In genomic region chr9:134068742-134069535, GRCh38 we compare ENCODE assay signal across 8 cellular contexts. TPM values are rescaled to one million over a fixed set of nuclear protein-coding genes. Genes with fewer than 3 reads are reported as not detected.
DNase-seq lines count a peak whose midpoint lies in the region; ATAC-seq and TF ChIP-seq lines count a peak whose summit lies in the region.

No MANE protein-coding gene starts in this region.

- intact Hi-C loops in activated CD4-positive, alpha-beta T cell treated with anti-CD3 and anti-CD28 coated beads for 36 hours (cut with DNase I, micrococcal nuclease): loop anchor here (1.0 to 10.0 kb wide), 24 partner anchors 30 to 1838 kb away; partner anchors contain the start of genes BRD3OS (in 2 of the 2), RNU6ATAC (in 2 of the 2), VAV2 (in 2 of the 2) and CACFD1 (in 1 of the 2)
- intact Hi-C loops in right cardiac atrium (cut with DNase I): no loop called here

- H3K27me3 Mint-ChIP-seq in activated CD4-positive, alpha-beta T cell treated with anti-CD3 and anti-CD28 coated beads for 36 hours: peaks cover 14% of the 10 kb centered on the region

- H3K27ac ChIP-seq in right cardiac atrium (ENCODE audit: low read length) (peak overlapping the region; percentile 6), skin epidermis (peak overlapping the region in 19 of 21 experiments; percentile 74 to 98 (median 95))

- ATAC-seq in activated CD4-positive, alpha-beta T cell treated with anti-CD3 and anti-CD28 coated beads for 36 hours: peak; percentile 1
- ATAC-seq in right cardiac atrium (no peak), HG03457 (IDR thresholded peaks at IDR 0.05; ENCODE audit: unreplicated experiment) (no peak), GM18502 (IDR thresholded peaks at IDR 0.05; ENCODE audit: poor library complexity, unreplicated experiment) (no peak)

- peak; percentile 36 for DNase-seq in activated CD4-positive, alpha-beta T cell treated with anti-CD3 and anti-CD28 coated beads for 36 hours
- no peak for DNase-seq in activated CD4-positive, alpha-beta T cell treated with anti-CD3 and anti-CD28 coated beads for 1 hour
- DNase-seq in right cardiac atrium (peak in 2 of 3 donors; percentile 50 to 67), GM19240 (ENCODE audit: insufficient read length, low spot score) (no peak)

- peak overlapping the region; percentile 78 for H3K27ac Mint-ChIP-seq in activated CD4-positive, alpha-beta T cell treated with anti-CD3 and anti-CD28 coated beads for 36 hours

- H3K9me3 Mint-ChIP-seq in activated CD4-positive, alpha-beta T cell treated with anti-CD3 and anti-CD28 coated beads for 36 hours (ENCODE audit: low read depth): no peaks in the 10 kb centered on the region

- POLR2A ChIA-PET in activated CD4-positive, alpha-beta T cell treated with anti-CD3 and anti-CD28 coated beads for 36 hours (lab: Charles Lee): interaction anchor here (0.6 to 0.8 kb wide), 2 partner anchors 44 to 96 kb away, joined by 3 to 5 read pairs; partner anchors contain the start of genes BRD3OS and RNU6ATAC

- peaks cover 25% of the 10 kb centered on the region for H3K4me1 Mint-ChIP-seq in activated CD4-positive, alpha-beta T cell treated with anti-CD3 and anti-CD28 coated beads for 36 hours

- no peaks in the 10 kb centered on the region for H3K4me1 ChIP-seq in right cardiac atrium (ENCODE audit: control insufficient read depth, insufficient read depth, low read length)

- CTCF ChIA-PET in activated CD4-positive, alpha-beta T cell treated with anti-CD3 and anti-CD28 coated beads for 36 hours (lab: Charles Lee): interaction anchor here (0.8 to 1.2 kb wide), 2 partner anchors 94 to 1038 kb away, joined by 3 read pairs; partner anchors contain the start of gene GTF3C5

- peak overlapping the region; percentile 66 for H3K4me3 ChIP-seq in WI38 (ENCODE audit: low read depth, low read length)
- peak overlapping the region; percentile 99 for H3K4me3 ChIP-seq in right cardiac atrium (ENCODE audit: low read length)
- H3K4me3 ChIP-seq in skin epidermis: peak overlapping the region; percentile 65 to 87 (median 81)

- no peak for TF ChIP-seq CTCF in WI38 (IDR thresholded peaks at IDR 0.05; ENCODE audit: low read depth, low read length)

- peak overlapping the region; percentile 75 for H3K4me3 Mint-ChIP-seq in activated CD4-positive, alpha-beta T cell treated with anti-CD3 and anti-CD28 coated beads for 36 hours

- no peaks in the 10 kb centered on the region for H3K27me3 ChIP-seq in right cardiac atrium (ENCODE audit: control insufficient read depth, insufficient read depth)

- 26% methylated on average over 31 of the region's 31 CpGs for WGBS in right cardiac atrium

- H3K9me3 ChIP-seq in right cardiac atrium (ENCODE audit: control insufficient read depth, low read length): no peaks in the 10 kb centered on the region

- H3K36me3 Mint-ChIP-seq in activated CD4-positive, alpha-beta T cell treated with anti-CD3 and anti-CD28 coated beads for 36 hours (ENCODE audit: low read depth): no peaks in the 10 kb centered on the region

RNA-seq across cellular contexts. Expression of gene BRD3, which starts 1.1 kb away (rescaled TPM):
- total RNA-seq in activated CD4-positive, alpha-beta T cell treated with anti-CD3 and anti-CD28 coated beads for 36 hours: 10 to 100 TPM; 33.8 to 39.2 TPM
- total RNA-seq in right cardiac atrium: 10 to 100 TPM; 27.4 to 37.3 (median 31.5) TPM
- polyA plus RNA-seq in right cardiac atrium: 13.0 TPM

RNA-seq across cellular contexts. Expression of gene BRD3OS, which starts 43.7 kb away (rescaled TPM):
- total RNA-seq in activated CD4-positive, alpha-beta T cell treated with anti-CD3 and anti-CD28 coated beads for 36 hours: 10 to 100 TPM; 15.1 to 18.0 TPM
- total RNA-seq in right cardiac atrium: 10 to 100 TPM in 3 of 4 donors, 1 to 10 TPM in 1; 9.2 to 12.1 (median 11.2) TPM
- 4.7 TPM for polyA plus RNA-seq in right cardiac atrium

Comparison
In these comparisons a context has a peak if more than half of its experiments do, and no peak if none do; other contexts are left out.
1. DNase-seq: peak in activated CD4-positive, alpha-beta T cell treated with anti-CD3 and anti-CD28 coated beads for 36 hours (single experiment) and right cardiac atrium (2 of 3); none in activated CD4-positive, alpha-beta T cell treated with anti-CD3 and anti-CD28 coated beads for 1 hour (single experiment) and GM19240 (single experiment).
2. intact Hi-C loops: an anchor here in activated CD4-positive, alpha-beta T cell treated with anti-CD3 and anti-CD28 coated beads for 36 hours (1.0 to 10.0 kb wide); none called in right cardiac atrium.
3. Peak in every context shown above with its lines, with median percentiles within 50 percentile points of each other: H3K4me3 ChIP-seq.